1 cellular context compared by ENCODE assay signal in the genomic region with DNA sequence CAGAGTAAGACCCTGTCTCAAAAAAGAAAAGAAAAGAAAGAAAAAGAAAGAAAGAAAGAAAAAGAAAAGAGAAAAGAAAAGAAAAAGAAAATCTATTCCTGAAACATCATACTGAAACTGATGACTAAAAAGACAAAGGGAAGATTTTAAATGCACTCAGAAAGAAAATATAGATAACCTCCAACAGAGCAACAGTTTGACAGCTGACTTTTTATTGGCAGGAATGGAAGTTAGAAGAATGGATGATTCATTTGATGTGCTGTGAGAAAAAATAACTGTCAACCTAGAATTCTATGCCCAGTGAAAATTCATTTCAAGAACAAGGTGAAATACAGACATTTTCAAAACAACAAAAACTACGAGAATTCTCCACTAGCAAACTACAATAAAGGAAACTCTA.
TF ChIP-seq lines count a peak whose summit lies in the region.

No MANE protein-coding gene starts in this region.

TF ChIP-seq in HEK293, 187 proteins besides CTCF, POLR2A, EP300 and RAD21:
- TF ChIP-seq, protein P1, sequence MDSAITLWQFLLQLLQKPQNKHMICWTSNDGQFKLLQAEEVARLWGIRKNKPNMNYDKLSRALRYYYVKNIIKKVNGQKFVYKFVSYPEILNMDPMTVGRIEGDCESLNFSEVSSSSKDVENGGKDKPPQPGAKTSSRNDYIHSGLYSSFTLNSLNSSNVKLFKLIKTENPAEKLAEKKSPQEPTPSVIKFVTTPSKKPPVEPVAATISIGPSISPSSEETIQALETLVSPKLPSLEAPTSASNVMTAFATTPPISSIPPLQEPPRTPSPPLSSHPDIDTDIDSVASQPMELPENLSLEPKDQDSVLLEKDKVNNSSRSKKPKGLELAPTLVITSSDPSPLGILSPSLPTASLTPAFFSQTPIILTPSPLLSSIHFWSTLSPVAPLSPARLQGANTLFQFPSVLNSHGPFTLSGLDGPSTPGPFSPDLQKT (IDR thresholded peaks at IDR 0.05; ENCODE audit: borderline replicate concordance, low read depth, low read length) = no peak
- TF ChIP-seq ZNF670 (tag by site-specific recombination; IDR thresholded peaks at IDR 0.05; ENCODE audit: low read depth) = no peak
- no peak for TF ChIP-seq ZNF658 (tag by site-specific recombination; IDR thresholded peaks at IDR 0.05)
- TF ChIP-seq, protein P2, sequence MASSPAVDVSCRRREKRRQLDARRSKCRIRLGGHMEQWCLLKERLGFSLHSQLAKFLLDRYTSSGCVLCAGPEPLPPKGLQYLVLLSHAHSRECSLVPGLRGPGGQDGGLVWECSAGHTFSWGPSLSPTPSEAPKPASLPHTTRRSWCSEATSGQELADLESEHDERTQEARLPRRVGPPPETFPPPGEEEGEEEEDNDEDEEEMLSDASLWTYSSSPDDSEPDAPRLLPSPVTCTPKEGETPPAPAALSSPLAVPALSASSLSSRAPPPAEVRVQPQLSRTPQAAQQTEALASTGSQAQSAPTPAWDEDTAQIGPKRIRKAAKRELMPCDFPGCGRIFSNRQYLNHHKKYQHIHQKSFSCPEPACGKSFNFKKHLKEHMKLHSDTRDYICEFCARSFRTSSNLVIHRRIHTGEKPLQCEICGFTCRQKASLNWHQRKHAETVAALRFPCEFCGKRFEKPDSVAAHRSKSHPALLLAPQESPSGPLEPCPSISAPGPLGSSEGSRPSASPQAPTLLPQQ (tag by site-specific recombination; IDR thresholded peaks at IDR 0.05) = no peak
- peak; percentile 79 for TF ChIP-seq SETDB1 (IDR thresholded peaks at IDR 0.05; ENCODE audit: insufficient read length, low read length)
- no peak for TF ChIP-seq ZNF558 (tag by site-specific recombination; IDR thresholded peaks at IDR 0.05)
- TF ChIP-seq ZNF140 (tag by site-specific recombination; IDR thresholded peaks at IDR 0.05) = 0 out of 2 replicates have a peak, but pooled peaks have one; percentile 1
- no peak for TF ChIP-seq SP7 (tag by site-specific recombination; IDR thresholded peaks at IDR 0.05)
